ENCODE assay signal across 18 cellular contexts in genomic region chr5:130496215-130496614, GRCh38.
DNase-seq lines count a peak whose midpoint lies in the region; ATAC-seq and TF ChIP-seq lines count a peak whose summit lies in the region.
"Had no signal": no experiment of that assay in that cellular context is flagged by ENCODE, and none has a peak within 500 bp of the region (broad histone marks: within the 10 kb centered on the region; RNA-seq: fewer than 3 reads in every experiment).

No MANE protein-coding gene starts in this region.

- peak; percentile 99 for ATAC-seq in RWPE2 (ENCODE audit: low read depth)
- ATAC-seq in foreskin keratinocyte: peak; percentile 98
- ATAC-seq in HG03196 (IDR thresholded peaks at IDR 0.05; ENCODE audit: unreplicated experiment): no peak
- ATAC-seq: HCT116, K562, Panc1 had no signal

- no peaks in the 10 kb centered on the region for H3K9me2 ChIP-seq in Karpas-422 (replicated peaks; ENCODE audit: insufficient read depth, low read length)

- DNase-seq in DMS53 (lab: John Stamatoyannopoulos, UW) (peak; percentile 50), Karpas-422 (no peak), RWPE2 (ENCODE audit: low spot score) (no peak), foreskin keratinocyte (peak; percentile 89 to 95), RKO (ENCODE audit: low spot score) (no peak), ureter (ENCODE audit: low spot score) (no peak)
- DNase-seq: DMS 273 treated with DMSO at 0.1 percent for 48 hours, NCI-H1092, NCI-H146, NCI-H2081, NCI-H510A, SIG-M5 had no signal

- H3K9me3 ChIP-seq in Karpas-422 (ENCODE audit: low read length): no peaks in the 10 kb centered on the region
- peaks cover 6% of the 10 kb centered on the region for H3K9me3 ChIP-seq in RWPE2 (ENCODE audit: severe bottlenecking)

- H3K4me1 ChIP-seq in Karpas-422 (ENCODE audit: low read length) (no peaks in the 10 kb centered on the region), RWPE2 (ENCODE audit: insufficient read depth, poor library complexity, severe bottlenecking) (peaks cover 15% of the 10 kb centered on the region), foreskin keratinocyte (peaks cover 19% of the 10 kb centered on the region)

- TF ChIP-seq CTCF in RWPE2 (IDR thresholded peaks at IDR 0.05; ENCODE audit: poor library complexity, severe bottlenecking) (no peak), foreskin keratinocyte (conservative IDR thresholded peaks at IDR 0.05) (peak; percentile 43)

- no peak overlapping the region for H3K4me3 ChIP-seq in Karpas-422 (ENCODE audit: low read length)
- H3K4me3 ChIP-seq in RWPE2 (ENCODE audit: severe bottlenecking): no peak overlapping the region
- H3K4me3 ChIP-seq: K562 had no signal

- H3K4me2 ChIP-seq in Karpas-422 (ENCODE audit: low read depth, low read length, poor library complexity, severe bottlenecking): no peak overlapping the region

- no peaks in the 10 kb centered on the region for H3K36me3 ChIP-seq in Karpas-422 (ENCODE audit: insufficient read depth, low read length)
- H3K36me3 ChIP-seq in RWPE2 (ENCODE audit: low read depth): peaks cover 9% of the 10 kb centered on the region; the same call in 1 of the 2 replicates

- no peak overlapping the region for H3K27ac ChIP-seq in Karpas-422 (ENCODE audit: low read length)
- H3K27ac ChIP-seq in RWPE2 (ENCODE audit: poor library complexity, severe bottlenecking): peak overlapping the region; percentile 90
- H3K27ac ChIP-seq in foreskin keratinocyte: peak overlapping the region; percentile 82
- H3K27ac ChIP-seq: C4-2B, HL-60 had no signal

- no peaks in the 10 kb centered on the region for H4K20me1 ChIP-seq in Karpas-422 (ENCODE audit: insufficient read depth, low read depth, low read length)

- H3K27me3 ChIP-seq in Karpas-422 (ENCODE audit: low read length): no peaks in the 10 kb centered on the region
- H3K27me3 ChIP-seq in RWPE2 (ENCODE audit: insufficient read depth, poor library complexity, severe bottlenecking): no peaks in the 10 kb centered on the region
- H3K27me3 ChIP-seq in foreskin keratinocyte: no peaks in the 10 kb centered on the region

- H2AFZ ChIP-seq in Karpas-422 (ENCODE audit: low read length): peak overlapping the region; percentile 62; the same call in 1 of the 2 replicates

- no peaks in the 10 kb centered on the region for H3K79me2 ChIP-seq in Karpas-422 (ENCODE audit: low read length)

- H3K9ac ChIP-seq in Karpas-422 (ENCODE audit: low read length): no peak overlapping the region

Comparison
In these comparisons a context has a peak if more than half of its experiments do, and no peak if none do; other contexts are left out.
1. DNase-seq: peak in DMS53 (single experiment) and foreskin keratinocyte (2 of 2); none in Karpas-422 (single experiment), RWPE2 (single experiment), RKO (single experiment) and ureter (single experiment).